In genomic region chr2:207792244-207792785, GRCh38 we compare ENCODE assay signal across 9 cellular contexts. TPM values are rescaled to one million over a fixed set of nuclear protein-coding genes. Genes with fewer than 3 reads are reported as not detected.
A peak's percentile ranks its signal among the peaks of the same experiment; 100 is the strongest.
DNase-seq lines count a peak whose midpoint lies in the region; ATAC-seq and TF ChIP-seq lines count a peak whose summit lies in the region.
"Had no signal": no experiment of that assay in that cellular context is flagged by ENCODE, and none has a peak within 500 bp of the region (broad histone marks: within the 10 kb centered on the region; RNA-seq: fewer than 3 reads in every experiment).

No MANE protein-coding gene starts in this region.

- H3K9ac ChIP-seq in OCI-LY1 (ENCODE audit: low read length) (no peak overlapping the region), skeletal muscle satellite cell (ENCODE audit: low read depth, low read length) (no peak overlapping the region)

- TF ChIP-seq CTCF in OCI-LY1 (IDR thresholded peaks at IDR 0.05; ENCODE audit: low read length), result no peak
- TF ChIP-seq CTCF in fibroblast of mammary gland (conservative IDR thresholded peaks at IDR 0.05; ENCODE audit: control insufficient read depth, insufficient read depth, low read depth, low read length), result no peak
- no peak for TF ChIP-seq CTCF in osteocyte (IDR thresholded peaks at IDR 0.05)

- H3K9me2 ChIP-seq in OCI-LY1 (ENCODE audit: low read depth, low read length), result no peaks in the 10 kb centered on the region

- peaks cover 6% of the 10 kb centered on the region for H3K27me3 Mint-ChIP-seq in osteocyte (ENCODE audit: unreplicated experiment)

- H3K4me2 ChIP-seq in OCI-LY1 (ENCODE audit: low read length), result 0 out of 2 replicates have a peak overlapping the region, but pooled peaks have one; percentile 8
- H3K4me2 ChIP-seq in skeletal muscle satellite cell (ENCODE audit: low read length), result peak overlapping the region; percentile 44

- H3K27me3 ChIP-seq in OCI-LY1 (ENCODE audit: insufficient read depth, low read length) (no peaks in the 10 kb centered on the region), skeletal muscle satellite cell (ENCODE audit: control insufficient read depth, insufficient read depth, low read length) (no peaks in the 10 kb centered on the region)

- no peaks in the 10 kb centered on the region for H4K20me1 ChIP-seq in OCI-LY1 (ENCODE audit: insufficient read depth, low read length)

- no peaks in the 10 kb centered on the region for H3K79me2 ChIP-seq in OCI-LY1 (ENCODE audit: insufficient read depth, low read length)

- H3K4me1 ChIP-seq in OCI-LY1 (ENCODE audit: insufficient read depth, low read length, severe bottlenecking) (peaks cover 4% of the 10 kb centered on the region), skeletal muscle satellite cell (ENCODE audit: control insufficient read depth, insufficient read depth, low read length) (peaks cover 6% of the 10 kb centered on the region)

- no peaks in the 10 kb centered on the region for H3K36me3 ChIP-seq in OCI-LY1 (ENCODE audit: insufficient read depth, low read length)
- H3K36me3 ChIP-seq in skeletal muscle satellite cell (ENCODE audit: insufficient read depth, low read length), result no peaks in the 10 kb centered on the region

- H3K36me3 Mint-ChIP-seq in osteocyte (ENCODE audit: unreplicated experiment), result no peaks in the 10 kb centered on the region

- no peak overlapping the region for H2AFZ ChIP-seq in OCI-LY1 (ENCODE audit: low read length)

- H3K4me3 ChIP-seq in OCI-LY1 (ENCODE audit: low read depth, low read length, poor library complexity, severe bottlenecking) (no peak overlapping the region), fibroblast of mammary gland (ENCODE audit: control insufficient read depth, low read depth, low read length) (no peak overlapping the region), skeletal muscle satellite cell (ENCODE audit: low read length) (peak overlapping the region; percentile 49)

- peaks cover 8% of the 10 kb centered on the region for H3K4me1 Mint-ChIP-seq in osteocyte (ENCODE audit: unreplicated experiment)

- H3F3A ChIP-seq in OCI-LY1 (ENCODE audit: insufficient read depth, low read length), result no peaks in the 10 kb centered on the region

- no peak overlapping the region for H3K4me3 Mint-ChIP-seq in osteocyte (ENCODE audit: unreplicated experiment)

- ATAC-seq in GM19397 (IDR thresholded peaks at IDR 0.05; ENCODE audit: unreplicated experiment), result no peak
- ATAC-seq in activated CD4-positive, CD25-positive, alpha-beta regulatory T cell treated with anti-CD3 and anti-CD28 coated beads, Interleukin-2, amount 50 U/mL, for 24 hours, result no peak

- H3K9me3 Mint-ChIP-seq in osteocyte (ENCODE audit: unreplicated experiment), result no peaks in the 10 kb centered on the region

- DNase-seq in H4 (ENCODE audit: low spot score), result peak; percentile 86
- DNase-seq in fibroblast of mammary gland (ENCODE audit: low read depth), result peak; percentile 71
- DNase-seq in osteocyte (ENCODE audit: extremely low spot score, unreplicated experiment), result no peak
- DNase-seq in amniotic stem cell (lab: John Stamatoyannopoulos, UW), result no peak
- DNase-seq: stimulated activated CD4-positive, alpha-beta T cell treated with anti-CD3 and anti-CD28 coated beads, Interleukin-4, amount 100 ng/mL, for 24 hours had no signal

- H3K27ac ChIP-seq in OCI-LY1 (ENCODE audit: low read depth, low read length, poor library complexity, severe bottlenecking), result no peak overlapping the region

- no peak overlapping the region for H3K27ac Mint-ChIP-seq in osteocyte (ENCODE audit: unreplicated experiment)

- H3K9me3 ChIP-seq in OCI-LY1 (ENCODE audit: low read length) (no peaks in the 10 kb centered on the region), skeletal muscle satellite cell (replicated peaks; ENCODE audit: low read length) (no peaks in the 10 kb centered on the region)

RNA-seq across cellular contexts. Expression of gene FZD5, which starts 22.6 kb away (rescaled TPM):
- 2.3 and 2.8 TPM in 2 replicates for total RNA-seq in H4 (2014; rRNA removed; shearing (Covaris generic))
- 0.66 and 1.0 TPM in 2 replicates for total RNA-seq in skeletal muscle satellite cell (2012; rRNA removed)
- total RNA-seq in osteocyte, result 1.8 and 2.1 TPM in 2 replicates

Comparison
In these comparisons a context has a peak if more than half of its experiments do, and no peak if none do; other contexts are left out.
1. DNase-seq: peak in H4 (single experiment) and fibroblast of mammary gland (single experiment); none in osteocyte (single experiment) and amniotic stem cell (single experiment).